ENCODE assay signal across 10 cellular contexts in the genomic region with DNA sequence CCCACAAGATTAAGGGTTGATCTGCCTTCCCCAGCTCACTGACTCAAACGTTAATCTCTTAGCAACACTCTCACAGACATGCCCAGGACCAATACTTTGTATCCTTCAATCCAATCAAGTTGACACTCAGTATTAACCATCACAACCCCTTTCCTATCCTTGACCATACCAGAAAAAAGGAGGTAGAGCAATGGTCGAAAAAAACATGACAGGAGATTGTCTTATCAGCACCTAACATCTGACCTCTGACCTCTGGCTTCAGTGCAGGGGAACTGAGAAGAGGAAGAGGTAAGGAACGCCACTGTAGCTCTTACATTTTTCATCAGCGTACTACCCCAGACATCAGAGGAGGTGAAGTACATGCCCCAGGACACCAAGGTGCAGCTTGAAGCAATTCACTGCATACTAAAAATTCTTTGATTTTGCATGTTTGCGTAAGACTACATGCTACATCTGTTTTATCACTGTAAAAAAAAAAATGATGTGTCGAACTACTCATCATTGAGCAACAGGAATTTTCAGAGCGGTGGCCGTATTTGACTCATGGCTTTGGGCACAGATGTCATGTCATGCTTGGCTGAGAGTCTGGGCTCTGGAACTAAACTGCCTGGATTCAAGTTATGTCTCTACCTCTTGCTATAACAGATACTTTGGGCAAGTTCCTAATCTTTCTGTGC.
DNase-seq lines count a peak whose midpoint lies in the region; ATAC-seq and TF ChIP-seq lines count a peak whose summit lies in the region.
"Had no signal": no experiment of that assay in that cellular context is flagged by ENCODE, and none has a peak within 500 bp of the region (broad histone marks: within the 10 kb centered on the region; RNA-seq: fewer than 3 reads in every experiment).

No MANE protein-coding gene starts in this region.

- H3K4me2 ChIP-seq in mammary epithelial cell (ENCODE audit: insufficient read depth, low read depth, low read length) = no peak overlapping the region

- POLR2A ChIA-PET in activated CD4-positive, alpha-beta T cell treated with anti-CD3 and anti-CD28 coated beads for 36 hours (lab: Charles Lee) = no interaction called here

- no peak overlapping the region for H3K27ac ChIP-seq in mammary epithelial cell (ENCODE audit: insufficient read depth, low read depth, low read length)
- H3K27ac ChIP-seq: neutrophil had no signal

- peaks cover 46% of the 10 kb centered on the region for H3K4me1 Mint-ChIP-seq in activated CD4-positive, alpha-beta T cell treated with anti-CD3 and anti-CD28 coated beads for 36 hours
- peaks cover 47% of the 10 kb centered on the region for H3K4me1 Mint-ChIP-seq in stimulated activated effector memory CD8-positive, alpha-beta T cell treated with anti-CD3 and anti-CD28 coated beads, Interleukin-12 subunit alpha, Interleukin-12 subunit beta, amount 100 ng/mL, for 72 hours

- H3K4me3 Mint-ChIP-seq in activated CD4-positive, alpha-beta T cell treated with anti-CD3 and anti-CD28 coated beads for 36 hours = no peak overlapping the region
- no peak overlapping the region for H3K4me3 Mint-ChIP-seq in stimulated activated effector memory CD8-positive, alpha-beta T cell treated with anti-CD3 and anti-CD28 coated beads, Interleukin-12 subunit alpha, Interleukin-12 subunit beta, amount 100 ng/mL, for 72 hours

- no peaks in the 10 kb centered on the region for H3K79me2 ChIP-seq in mammary epithelial cell (ENCODE audit: insufficient read depth, low read length)

- peaks cover 3% of the 10 kb centered on the region for H3K4me1 ChIP-seq in mammary epithelial cell (ENCODE audit: insufficient read depth, low read length)

- CTCF ChIA-PET in activated CD4-positive, alpha-beta T cell treated with anti-CD3 and anti-CD28 coated beads for 36 hours (lab: Charles Lee) = interaction anchor here (0.9 to 2.2 kb wide), 3 partner anchors 10 to 302 kb away, joined by 3 to 8 read pairs (median 3); no protein-coding TSS in a partner anchor
- CTCF ChIA-PET in mammary epithelial cell (lab: Charles Lee; ENCODE audit: low non-redundant PET) = no interaction called here

- TF ChIP-seq CTCF in NB4 (IDR thresholded peaks at IDR 0.05; ENCODE audit: low read depth, low read length) (no peak), mammary epithelial cell (conservative IDR thresholded peaks at IDR 0.05 in 1 of 2, IDR thresholded peaks at IDR 0.05 in 1 of 2; ENCODE audit: extremely low read depth in 1 of 2, insufficient read depth in 1 of 2, low read depth in 1 of 2, low read length in 2 of 2) (no peak)

- H3K27ac Mint-ChIP-seq in activated CD4-positive, alpha-beta T cell treated with anti-CD3 and anti-CD28 coated beads for 36 hours = peak overlapping the region; percentile 32
- peak overlapping the region; percentile 97 for H3K27ac Mint-ChIP-seq in stimulated activated effector memory CD8-positive, alpha-beta T cell treated with anti-CD3 and anti-CD28 coated beads, Interleukin-12 subunit alpha, Interleukin-12 subunit beta, amount 100 ng/mL, for 72 hours

- H3K36me3 Mint-ChIP-seq in activated CD4-positive, alpha-beta T cell treated with anti-CD3 and anti-CD28 coated beads for 36 hours (ENCODE audit: low read depth) = peaks cover 2% of the 10 kb centered on the region
- H3K36me3 Mint-ChIP-seq in stimulated activated effector memory CD8-positive, alpha-beta T cell treated with anti-CD3 and anti-CD28 coated beads, Interleukin-12 subunit alpha, Interleukin-12 subunit beta, amount 100 ng/mL, for 72 hours = no peaks in the 10 kb centered on the region

- H2AFZ ChIP-seq in mammary epithelial cell (ENCODE audit: low read depth, low read length) = no peak overlapping the region

- no peaks in the 10 kb centered on the region for H3K9me3 Mint-ChIP-seq in activated CD4-positive, alpha-beta T cell treated with anti-CD3 and anti-CD28 coated beads for 36 hours (ENCODE audit: low read depth)
- H3K9me3 Mint-ChIP-seq in stimulated activated effector memory CD8-positive, alpha-beta T cell treated with anti-CD3 and anti-CD28 coated beads, Interleukin-12 subunit alpha, Interleukin-12 subunit beta, amount 100 ng/mL, for 72 hours = peaks cover 2% of the 10 kb centered on the region

- no peaks in the 10 kb centered on the region for H4K20me1 ChIP-seq in mammary epithelial cell (ENCODE audit: insufficient read depth, low read length)

- no peak overlapping the region for H3K9ac ChIP-seq in mammary epithelial cell (ENCODE audit: insufficient read depth, low read length)

- H3K27me3 ChIP-seq in mammary epithelial cell (ENCODE audit: insufficient read depth, low read length) = no peaks in the 10 kb centered on the region
- H3K27me3 ChIP-seq: neutrophil had no signal

- BruUV-seq in mammary epithelial cell (replicated peaks; lab: Mats Ljungman, UMichigan) = no TSS peak

- WGBS in mammary epithelial cell (ENCODE audit: low coverage, missing lambda C conversion rate) = 56% methylated on average over 8 of the region's 8 CpGs

- intact Hi-C loops in activated CD4-positive, alpha-beta T cell treated with anti-CD3 and anti-CD28 coated beads for 36 hours (cut with DNase I, micrococcal nuclease) = no loop called here
- intact Hi-C loops in mammary epithelial cell (cut with micrococcal nuclease) = no loop called here

- dilution Hi-C loops in mammary epithelial cell (cut with HindIII; ENCODE audit: low sequenced_read_pairs) = loop anchor here (5.0 kb wide), 2 partner anchors 47 to 78 kb away; no protein-coding TSS in a partner anchor

- no peak for ATAC-seq in activated CD4-positive, alpha-beta T cell treated with anti-CD3 and anti-CD28 coated beads for 36 hours
- no peak for ATAC-seq in stimulated activated effector memory CD8-positive, alpha-beta T cell treated with anti-CD3 and anti-CD28 coated beads, Interleukin-12 subunit alpha, Interleukin-12 subunit beta, amount 100 ng/mL, for 72 hours
- ATAC-seq in GM18870 (IDR thresholded peaks at IDR 0.05; ENCODE audit: unreplicated experiment) = no peak

- H3K9me3 ChIP-seq in mammary epithelial cell (replicated peaks; ENCODE audit: insufficient read depth, low read length) = no peaks in the 10 kb centered on the region
- H3K9me3 ChIP-seq: neutrophil had no signal

- no peaks in the 10 kb centered on the region for H3K36me3 ChIP-seq in mammary epithelial cell (ENCODE audit: insufficient read depth, low read length)
- H3K36me3 ChIP-seq: neutrophil had no signal

- no peaks in the 10 kb centered on the region for H3K27me3 Mint-ChIP-seq in activated CD4-positive, alpha-beta T cell treated with anti-CD3 and anti-CD28 coated beads for 36 hours

- DNase-seq in activated CD4-positive, alpha-beta T cell treated with anti-CD3 and anti-CD28 coated beads for 36 hours = peak; percentile 43
- DNase-seq in activated CD4-positive, alpha-beta T cell treated with anti-CD3 and anti-CD28 coated beads, Interleukin-2, amount 50 U/mL, for 1 hour = no peak
- DNase-seq in NB4 (ENCODE audit: low read depth) = peak; percentile 76
- peak; percentile 73 for DNase-seq in mammary epithelial cell
- DNase-seq in stimulated activated effector memory CD8-positive, alpha-beta T cell treated with anti-CD3 and anti-CD28 coated beads, Interleukin-12 subunit alpha, Interleukin-12 subunit beta, amount 100 ng/mL, for 72 hours (ENCODE audit: low spot score in 2 of 2) = peak in 1 of 2 donors; percentile 48
- no peak for DNase-seq in pons (ENCODE audit: low spot score)
- DNase-seq in activated CD8-positive, alpha-beta memory T cell treated with anti-CD3 and anti-CD28 coated beads for 24 hours = no peak
- DNase-seq: activated gamma-delta T cell had no signal

- in situ Hi-C loops in mammary epithelial cell (cut with MboI; ENCODE audit: low sequenced_read_pairs in 2 of 2) = no loop called here

- TF ChIP-seq POLR2A in NB4 (IDR thresholded peaks at IDR 0.05; ENCODE audit: extremely low read depth, insufficient read length) = no peak

- H3K4me3 ChIP-seq in NB4 (ENCODE audit: low read depth, low read length) (no peak overlapping the region), mammary epithelial cell (replicated peaks in 1 of 3; ENCODE audit: insufficient read depth in 1 of 3, low read depth in 2 of 3, low read length in 3 of 3) (no peak overlapping the region)

Comparison
In these comparisons a context has a peak if more than half of its experiments do, and no peak if none do; other contexts are left out.
1. DNase-seq: peak in activated CD4-positive, alpha-beta T cell treated with anti-CD3 and anti-CD28 coated beads for 36 hours (single experiment), NB4 (single experiment) and mammary epithelial cell (single experiment); none in activated CD4-positive, alpha-beta T cell treated with anti-CD3 and anti-CD28 coated beads, Interleukin-2, amount 50 U/mL, for 1 hour (single experiment), pons (single experiment) and activated CD8-positive, alpha-beta memory T cell treated with anti-CD3 and anti-CD28 coated beads for 24 hours (single experiment).